In the genomic region with DNA sequence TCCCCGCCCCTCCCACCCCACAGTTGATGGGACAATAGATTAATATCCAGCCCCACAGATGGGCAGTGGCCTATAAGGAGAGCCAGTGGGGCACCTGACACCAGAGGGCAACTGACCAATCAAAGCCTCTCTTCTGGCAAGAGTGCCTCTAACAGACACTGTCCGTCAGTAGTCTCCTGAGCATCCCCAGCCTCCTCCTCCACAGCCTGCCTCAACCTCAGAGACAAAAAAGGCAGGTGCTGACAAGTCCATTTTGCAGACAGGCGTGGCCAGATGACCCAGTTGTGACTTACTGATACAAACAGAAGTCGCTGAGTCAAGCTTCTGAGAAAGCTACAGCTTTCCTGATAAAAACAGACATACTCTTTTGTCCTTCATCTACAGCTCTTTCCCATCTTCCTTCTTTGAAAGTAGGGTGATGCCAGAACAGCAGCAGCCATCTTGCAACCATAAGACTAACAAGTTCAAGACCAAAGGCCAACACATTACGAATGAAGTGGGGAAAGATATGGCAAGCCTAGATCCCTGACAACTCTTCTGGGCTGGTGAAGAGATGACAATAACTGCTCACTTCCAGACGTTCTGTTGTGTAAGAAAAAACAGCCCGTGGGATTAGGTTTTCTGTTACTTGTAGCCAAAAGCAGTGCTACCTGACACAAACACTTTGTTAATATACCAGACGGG, we compare ENCODE assay signal across 1 cellular context.
A peak's percentile ranks its signal among the peaks of the same experiment; 100 is the strongest.
TF ChIP-seq lines count a peak whose summit lies in the region.

No MANE protein-coding gene starts in this region.

TF ChIP-seq in K562, 482 proteins besides CTCF, POLR2A, EP300 and RAD21 (continued from another document and continues in another):
- TF ChIP-seq, protein P1, sequence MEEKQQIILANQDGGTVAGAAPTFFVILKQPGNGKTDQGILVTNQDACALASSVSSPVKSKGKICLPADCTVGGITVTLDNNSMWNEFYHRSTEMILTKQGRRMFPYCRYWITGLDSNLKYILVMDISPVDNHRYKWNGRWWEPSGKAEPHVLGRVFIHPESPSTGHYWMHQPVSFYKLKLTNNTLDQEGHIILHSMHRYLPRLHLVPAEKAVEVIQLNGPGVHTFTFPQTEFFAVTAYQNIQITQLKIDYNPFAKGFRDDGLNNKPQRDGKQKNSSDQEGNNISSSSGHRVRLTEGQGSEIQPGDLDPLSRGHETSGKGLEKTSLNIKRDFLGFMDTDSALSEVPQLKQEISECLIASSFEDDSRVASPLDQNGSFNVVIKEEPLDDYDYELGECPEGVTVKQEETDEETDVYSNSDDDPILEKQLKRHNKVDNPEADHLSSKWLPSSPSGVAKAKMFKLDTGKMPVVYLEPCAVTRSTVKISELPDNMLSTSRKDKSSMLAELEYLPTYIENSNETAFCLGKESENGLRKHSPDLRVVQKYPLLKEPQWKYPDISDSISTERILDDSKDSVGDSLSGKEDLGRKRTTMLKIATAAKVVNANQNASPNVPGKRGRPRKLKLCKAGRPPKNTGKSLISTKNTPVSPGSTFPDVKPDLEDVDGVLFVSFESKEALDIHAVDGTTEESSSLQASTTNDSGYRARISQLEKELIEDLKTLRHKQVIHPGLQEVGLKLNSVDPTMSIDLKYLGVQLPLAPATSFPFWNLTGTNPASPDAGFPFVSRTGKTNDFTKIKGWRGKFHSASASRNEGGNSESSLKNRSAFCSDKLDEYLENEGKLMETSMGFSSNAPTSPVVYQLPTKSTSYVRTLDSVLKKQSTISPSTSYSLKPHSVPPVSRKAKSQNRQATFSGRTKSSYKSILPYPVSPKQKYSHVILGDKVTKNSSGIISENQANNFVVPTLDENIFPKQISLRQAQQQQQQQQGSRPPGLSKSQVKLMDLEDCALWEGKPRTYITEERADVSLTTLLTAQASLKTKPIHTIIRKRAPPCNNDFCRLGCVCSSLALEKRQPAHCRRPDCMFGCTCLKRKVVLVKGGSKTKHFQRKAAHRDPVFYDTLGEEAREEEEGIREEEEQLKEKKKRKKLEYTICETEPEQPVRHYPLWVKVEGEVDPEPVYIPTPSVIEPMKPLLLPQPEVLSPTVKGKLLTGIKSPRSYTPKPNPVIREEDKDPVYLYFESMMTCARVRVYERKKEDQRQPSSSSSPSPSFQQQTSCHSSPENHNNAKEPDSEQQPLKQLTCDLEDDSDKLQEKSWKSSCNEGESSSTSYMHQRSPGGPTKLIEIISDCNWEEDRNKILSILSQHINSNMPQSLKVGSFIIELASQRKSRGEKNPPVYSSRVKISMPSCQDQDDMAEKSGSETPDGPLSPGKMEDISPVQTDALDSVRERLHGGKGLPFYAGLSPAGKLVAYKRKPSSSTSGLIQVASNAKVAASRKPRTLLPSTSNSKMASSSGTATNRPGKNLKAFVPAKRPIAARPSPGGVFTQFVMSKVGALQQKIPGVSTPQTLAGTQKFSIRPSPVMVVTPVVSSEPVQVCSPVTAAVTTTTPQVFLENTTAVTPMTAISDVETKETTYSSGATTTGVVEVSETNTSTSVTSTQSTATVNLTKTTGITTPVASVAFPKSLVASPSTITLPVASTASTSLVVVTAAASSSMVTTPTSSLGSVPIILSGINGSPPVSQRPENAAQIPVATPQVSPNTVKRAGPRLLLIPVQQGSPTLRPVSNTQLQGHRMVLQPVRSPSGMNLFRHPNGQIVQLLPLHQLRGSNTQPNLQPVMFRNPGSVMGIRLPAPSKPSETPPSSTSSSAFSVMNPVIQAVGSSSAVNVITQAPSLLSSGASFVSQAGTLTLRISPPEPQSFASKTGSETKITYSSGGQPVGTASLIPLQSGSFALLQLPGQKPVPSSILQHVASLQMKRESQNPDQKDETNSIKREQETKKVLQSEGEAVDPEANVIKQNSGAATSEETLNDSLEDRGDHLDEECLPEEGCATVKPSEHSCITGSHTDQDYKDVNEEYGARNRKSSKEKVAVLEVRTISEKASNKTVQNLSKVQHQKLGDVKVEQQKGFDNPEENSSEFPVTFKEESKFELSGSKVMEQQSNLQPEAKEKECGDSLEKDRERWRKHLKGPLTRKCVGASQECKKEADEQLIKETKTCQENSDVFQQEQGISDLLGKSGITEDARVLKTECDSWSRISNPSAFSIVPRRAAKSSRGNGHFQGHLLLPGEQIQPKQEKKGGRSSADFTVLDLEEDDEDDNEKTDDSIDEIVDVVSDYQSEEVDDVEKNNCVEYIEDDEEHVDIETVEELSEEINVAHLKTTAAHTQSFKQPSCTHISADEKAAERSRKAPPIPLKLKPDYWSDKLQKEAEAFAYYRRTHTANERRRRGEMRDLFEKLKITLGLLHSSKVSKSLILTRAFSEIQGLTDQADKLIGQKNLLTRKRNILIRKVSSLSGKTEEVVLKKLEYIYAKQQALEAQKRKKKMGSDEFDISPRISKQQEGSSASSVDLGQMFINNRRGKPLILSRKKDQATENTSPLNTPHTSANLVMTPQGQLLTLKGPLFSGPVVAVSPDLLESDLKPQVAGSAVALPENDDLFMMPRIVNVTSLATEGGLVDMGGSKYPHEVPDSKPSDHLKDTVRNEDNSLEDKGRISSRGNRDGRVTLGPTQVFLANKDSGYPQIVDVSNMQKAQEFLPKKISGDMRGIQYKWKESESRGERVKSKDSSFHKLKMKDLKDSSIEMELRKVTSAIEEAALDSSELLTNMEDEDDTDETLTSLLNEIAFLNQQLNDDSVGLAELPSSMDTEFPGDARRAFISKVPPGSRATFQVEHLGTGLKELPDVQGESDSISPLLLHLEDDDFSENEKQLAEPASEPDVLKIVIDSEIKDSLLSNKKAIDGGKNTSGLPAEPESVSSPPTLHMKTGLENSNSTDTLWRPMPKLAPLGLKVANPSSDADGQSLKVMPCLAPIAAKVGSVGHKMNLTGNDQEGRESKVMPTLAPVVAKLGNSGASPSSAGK (IDR thresholded peaks at IDR 0.05) = no peak
- TF ChIP-seq ELF4 (CRISPR knock-in tag; IDR thresholded peaks at IDR 0.05) (0 out of 2 replicates have a peak, but pooled peaks have one; percentile 9), HDAC1 (IDR thresholded peaks at IDR 0.05) (peak in 1 of 2 experiments; percentile 86; a peak in 2 of 4 replicates), KDM2B (CRISPR knock-in tag; IDR thresholded peaks at IDR 0.05) (no peak), GABPA (tag; conservative IDR thresholded peaks at IDR 0.05; ENCODE audit: low read depth) (peak; percentile 40), SLC30A9 (CRISPR knock-in tag; IDR thresholded peaks at IDR 0.05) (no peak), RBM34 (IDR thresholded peaks at IDR 0.05; ENCODE audit: borderline replicate concordance, insufficient read depth, low read length) (no peak), POU5F1 (IDR thresholded peaks at IDR 0.05; ENCODE audit: borderline replicate concordance, low read depth, low read length, partially characterized antibody) (no peak), XRCC5 (IDR thresholded peaks at IDR 0.05; ENCODE audit: low read depth, low read length) (peak; percentile 51; the same call in 1 of the 2 replicates), CHD4 (IDR thresholded peaks at IDR 0.05; ENCODE audit: insufficient read depth, insufficient replicate concordance, low read depth, low read length, poor library complexity, severe bottlenecking) (no peak), ZNF318 (IDR thresholded peaks at IDR 0.05; ENCODE audit: borderline replicate concordance in 1 of 2, low read depth in 1 of 2) (peak in 1 of 2 experiments; percentile 51; a peak in 1 of 4 replicates), GATAD2B (IDR thresholded peaks at IDR 0.05; ENCODE audit: borderline replicate concordance) (peak; percentile 11; the same call in 1 of the 2 replicates)
- TF ChIP-seq, protein P2, sequence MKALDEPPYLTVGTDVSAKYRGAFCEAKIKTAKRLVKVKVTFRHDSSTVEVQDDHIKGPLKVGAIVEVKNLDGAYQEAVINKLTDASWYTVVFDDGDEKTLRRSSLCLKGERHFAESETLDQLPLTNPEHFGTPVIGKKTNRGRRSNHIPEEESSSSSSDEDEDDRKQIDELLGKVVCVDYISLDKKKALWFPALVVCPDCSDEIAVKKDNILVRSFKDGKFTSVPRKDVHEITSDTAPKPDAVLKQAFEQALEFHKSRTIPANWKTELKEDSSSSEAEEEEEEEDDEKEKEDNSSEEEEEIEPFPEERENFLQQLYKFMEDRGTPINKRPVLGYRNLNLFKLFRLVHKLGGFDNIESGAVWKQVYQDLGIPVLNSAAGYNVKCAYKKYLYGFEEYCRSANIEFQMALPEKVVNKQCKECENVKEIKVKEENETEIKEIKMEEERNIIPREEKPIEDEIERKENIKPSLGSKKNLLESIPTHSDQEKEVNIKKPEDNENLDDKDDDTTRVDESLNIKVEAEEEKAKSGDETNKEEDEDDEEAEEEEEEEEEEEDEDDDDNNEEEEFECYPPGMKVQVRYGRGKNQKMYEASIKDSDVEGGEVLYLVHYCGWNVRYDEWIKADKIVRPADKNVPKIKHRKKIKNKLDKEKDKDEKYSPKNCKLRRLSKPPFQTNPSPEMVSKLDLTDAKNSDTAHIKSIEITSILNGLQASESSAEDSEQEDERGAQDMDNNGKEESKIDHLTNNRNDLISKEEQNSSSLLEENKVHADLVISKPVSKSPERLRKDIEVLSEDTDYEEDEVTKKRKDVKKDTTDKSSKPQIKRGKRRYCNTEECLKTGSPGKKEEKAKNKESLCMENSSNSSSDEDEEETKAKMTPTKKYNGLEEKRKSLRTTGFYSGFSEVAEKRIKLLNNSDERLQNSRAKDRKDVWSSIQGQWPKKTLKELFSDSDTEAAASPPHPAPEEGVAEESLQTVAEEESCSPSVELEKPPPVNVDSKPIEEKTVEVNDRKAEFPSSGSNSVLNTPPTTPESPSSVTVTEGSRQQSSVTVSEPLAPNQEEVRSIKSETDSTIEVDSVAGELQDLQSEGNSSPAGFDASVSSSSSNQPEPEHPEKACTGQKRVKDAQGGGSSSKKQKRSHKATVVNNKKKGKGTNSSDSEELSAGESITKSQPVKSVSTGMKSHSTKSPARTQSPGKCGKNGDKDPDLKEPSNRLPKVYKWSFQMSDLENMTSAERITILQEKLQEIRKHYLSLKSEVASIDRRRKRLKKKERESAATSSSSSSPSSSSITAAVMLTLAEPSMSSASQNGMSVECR (CRISPR knock-in tag; IDR thresholded peaks at IDR 0.05) = no peak
- TF ChIP-seq, protein P3, sequence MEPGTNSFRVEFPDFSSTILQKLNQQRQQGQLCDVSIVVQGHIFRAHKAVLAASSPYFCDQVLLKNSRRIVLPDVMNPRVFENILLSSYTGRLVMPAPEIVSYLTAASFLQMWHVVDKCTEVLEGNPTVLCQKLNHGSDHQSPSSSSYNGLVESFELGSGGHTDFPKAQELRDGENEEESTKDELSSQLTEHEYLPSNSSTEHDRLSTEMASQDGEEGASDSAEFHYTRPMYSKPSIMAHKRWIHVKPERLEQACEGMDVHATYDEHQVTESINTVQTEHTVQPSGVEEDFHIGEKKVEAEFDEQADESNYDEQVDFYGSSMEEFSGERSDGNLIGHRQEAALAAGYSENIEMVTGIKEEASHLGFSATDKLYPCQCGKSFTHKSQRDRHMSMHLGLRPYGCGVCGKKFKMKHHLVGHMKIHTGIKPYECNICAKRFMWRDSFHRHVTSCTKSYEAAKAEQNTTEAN (CRISPR knock-in tag; IDR thresholded peaks at IDR 0.05) = no peak
- TF ChIP-seq, protein P4, sequence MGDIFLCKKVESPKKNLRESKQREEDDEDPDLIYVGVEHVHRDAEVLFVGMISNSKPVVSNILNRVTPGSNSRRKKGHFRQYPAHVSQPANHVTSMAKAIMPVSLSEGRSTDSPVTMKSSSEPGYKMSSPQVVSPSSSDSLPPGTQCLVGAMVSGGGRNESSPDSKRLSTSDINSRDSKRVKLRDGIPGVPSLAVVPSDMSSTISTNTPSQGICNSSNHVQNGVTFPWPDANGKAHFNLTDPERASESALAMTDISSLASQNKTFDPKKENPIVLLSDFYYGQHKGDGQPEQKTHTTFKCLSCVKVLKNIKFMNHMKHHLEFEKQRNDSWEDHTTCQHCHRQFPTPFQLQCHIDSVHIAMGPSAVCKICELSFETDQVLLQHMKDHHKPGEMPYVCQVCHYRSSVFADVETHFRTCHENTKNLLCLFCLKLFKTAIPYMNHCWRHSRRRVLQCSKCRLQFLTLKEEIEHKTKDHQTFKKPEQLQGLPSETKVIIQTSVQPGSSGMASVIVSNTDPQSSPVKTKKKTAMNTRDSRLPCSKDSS (IDR thresholded peaks at IDR 0.05; ENCODE audit: low read depth, partially characterized antibody) = no peak
